Comparison of ENCODE assay signal across 8 cellular contexts in genomic region chr2:42169100-42169868, GRCh38. TPM values are rescaled to one million over a fixed set of nuclear protein-coding genes. Genes with fewer than 3 reads are reported as not detected.
A peak's percentile ranks its signal among the peaks of the same experiment; 100 is the strongest.
DNase-seq lines count a peak whose midpoint lies in the region; ATAC-seq and TF ChIP-seq lines count a peak whose summit lies in the region.

A gene with protein sequence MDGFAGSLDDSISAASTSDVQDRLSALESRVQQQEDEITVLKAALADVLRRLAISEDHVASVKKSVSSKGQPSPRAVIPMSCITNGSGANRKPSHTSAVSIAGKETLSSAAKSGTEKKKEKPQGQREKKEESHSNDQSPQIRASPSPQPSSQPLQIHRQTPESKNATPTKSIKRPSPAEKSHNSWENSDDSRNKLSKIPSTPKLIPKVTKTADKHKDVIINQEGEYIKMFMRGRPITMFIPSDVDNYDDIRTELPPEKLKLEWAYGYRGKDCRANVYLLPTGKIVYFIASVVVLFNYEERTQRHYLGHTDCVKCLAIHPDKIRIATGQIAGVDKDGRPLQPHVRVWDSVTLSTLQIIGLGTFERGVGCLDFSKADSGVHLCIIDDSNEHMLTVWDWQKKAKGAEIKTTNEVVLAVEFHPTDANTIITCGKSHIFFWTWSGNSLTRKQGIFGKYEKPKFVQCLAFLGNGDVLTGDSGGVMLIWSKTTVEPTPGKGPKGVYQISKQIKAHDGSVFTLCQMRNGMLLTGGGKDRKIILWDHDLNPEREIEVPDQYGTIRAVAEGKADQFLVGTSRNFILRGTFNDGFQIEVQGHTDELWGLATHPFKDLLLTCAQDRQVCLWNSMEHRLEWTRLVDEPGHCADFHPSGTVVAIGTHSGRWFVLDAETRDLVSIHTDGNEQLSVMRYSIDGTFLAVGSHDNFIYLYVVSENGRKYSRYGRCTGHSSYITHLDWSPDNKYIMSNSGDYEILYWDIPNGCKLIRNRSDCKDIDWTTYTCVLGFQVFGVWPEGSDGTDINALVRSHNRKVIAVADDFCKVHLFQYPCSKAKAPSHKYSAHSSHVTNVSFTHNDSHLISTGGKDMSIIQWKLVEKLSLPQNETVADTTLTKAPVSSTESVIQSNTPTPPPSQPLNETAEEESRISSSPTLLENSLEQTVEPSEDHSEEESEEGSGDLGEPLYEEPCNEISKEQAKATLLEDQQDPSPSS (plus strand): TSS chr2:42169353. CDS start chr2:42169612, 259 bp downstream.

- peaks cover 10% of the 10 kb centered on the region for H3F3A ChIP-seq in smooth muscle cell (ENCODE audit: low read depth)

- peak within 1 kb of the TSS; percentile 89 for H3K9ac ChIP-seq in mammary epithelial cell (ENCODE audit: insufficient read depth, low read length)
- H3K9ac ChIP-seq in smooth muscle cell (ENCODE audit: low read depth) = peak within 1 kb of the TSS; percentile 88

- no peaks in the 10 kb centered on the region for H3K9me3 ChIP-seq in mammary epithelial cell (replicated peaks; ENCODE audit: insufficient read depth, low read length)
- no peaks in the 10 kb centered on the region for H3K9me3 ChIP-seq in smooth muscle cell (replicated peaks; ENCODE audit: low read depth)

- in situ Hi-C loops in mammary epithelial cell (cut with MboI; ENCODE audit: low sequenced_read_pairs in 2 of 2) = no loop called here

- no TSS peak for BruUV-seq in mammary epithelial cell (replicated peaks; lab: Mats Ljungman, UMichigan)

- peaks cover 22% of the 10 kb centered on the region for H3K4me1 ChIP-seq in ACC112 (ENCODE audit: control insufficient read depth, insufficient read depth, low read length, unreplicated experiment)
- peaks cover 22% of the 10 kb centered on the region for H3K4me1 ChIP-seq in mammary epithelial cell (ENCODE audit: insufficient read depth, low read length)
- peaks cover 28% of the 10 kb centered on the region for H3K4me1 ChIP-seq in smooth muscle cell (ENCODE audit: low read depth)

- H4K20me1 ChIP-seq in mammary epithelial cell (ENCODE audit: insufficient read depth, low read length) = no peaks in the 10 kb centered on the region
- H4K20me1 ChIP-seq in smooth muscle cell (ENCODE audit: low read depth) = peaks cover 39% of the 10 kb centered on the region

- WGBS in mammary epithelial cell (ENCODE audit: low coverage, missing lambda C conversion rate) = 6% methylated on average over 16 of the region's 87 CpGs
- 2% methylated on average over 81 of the region's 87 CpGs for whole genome bisulfite sequencing in smooth muscle cell (ENCODE audit: low lambda C conversion rate)

- H2AFZ ChIP-seq in ACC112 (ENCODE audit: low read length, unreplicated experiment) = peak within 1 kb of the TSS; percentile 78
- H2AFZ ChIP-seq in mammary epithelial cell (ENCODE audit: low read depth, low read length) = peak within 1 kb of the TSS; percentile 98
- peak within 1 kb of the TSS; percentile 77 for H2AFZ ChIP-seq in smooth muscle cell (ENCODE audit: low read depth)

- dilution Hi-C loops in mammary epithelial cell (cut with HindIII; ENCODE audit: low sequenced_read_pairs) = no loop called here

- CTCF ChIA-PET in mammary epithelial cell (lab: Charles Lee; ENCODE audit: low non-redundant PET) = no interaction called here

- H3K36me3 ChIP-seq in ACC112 (ENCODE audit: insufficient read depth, low read length) (no peaks in the 10 kb centered on the region), mammary epithelial cell (ENCODE audit: insufficient read depth, low read length) (no peaks in the 10 kb centered on the region), smooth muscle cell (ENCODE audit: low read depth) (no peaks in the 10 kb centered on the region)

- H3K27ac ChIP-seq in ACC112 (ENCODE audit: low read depth, low read length) = peak within 1 kb of the TSS; percentile 61
- peak within 1 kb of the TSS; percentile 74 for H3K27ac ChIP-seq in mammary epithelial cell (ENCODE audit: insufficient read depth, low read depth, low read length)
- peak within 1 kb of the TSS; percentile 64 for H3K27ac ChIP-seq in smooth muscle cell (ENCODE audit: low read depth)

- H3K27me3 ChIP-seq in ACC112 (ENCODE audit: insufficient read depth, low read length) (no peaks in the 10 kb centered on the region), mammary epithelial cell (ENCODE audit: insufficient read depth, low read length) (no peaks in the 10 kb centered on the region), smooth muscle cell (ENCODE audit: low read depth) (no peaks in the 10 kb centered on the region)

- H3K4me2 ChIP-seq in mammary epithelial cell (ENCODE audit: insufficient read depth, low read depth, low read length) (peak within 1 kb of the TSS; percentile 71), smooth muscle cell (peak within 1 kb of the TSS; percentile 92)

- ATAC-seq in GM18870 (IDR thresholded peaks at IDR 0.05; ENCODE audit: unreplicated experiment) (peak; percentile 69), HG03108 (IDR thresholded peaks at IDR 0.05; ENCODE audit: unreplicated experiment) (peak; percentile 71)

- H3K79me2 ChIP-seq in ACC112 (ENCODE audit: control insufficient read depth, insufficient read depth, low read length, unreplicated experiment) (peaks cover 45% of the 10 kb centered on the region), mammary epithelial cell (ENCODE audit: insufficient read depth, low read length) (peaks cover 46% of the 10 kb centered on the region), smooth muscle cell (ENCODE audit: low read depth) (peaks cover 45% of the 10 kb centered on the region)

- intact Hi-C loops in mammary epithelial cell (cut with micrococcal nuclease) = loop anchor here (1.0 kb wide), 1 partner anchor 73 kb away; no protein-coding TSS in a partner anchor

- H3K4me3 ChIP-seq in ACC112 (ENCODE audit: low read depth, low read length) (peak within 1 kb of the TSS; percentile 94), WI38 (ENCODE audit: low read depth, low read length) (peak within 1 kb of the TSS; percentile 78), mammary epithelial cell (replicated peaks in 1 of 3; ENCODE audit: insufficient read depth in 1 of 3, low read depth in 2 of 3, low read length in 3 of 3) (peak within 1 kb of the TSS; percentile 66 to 88 (median 69)), smooth muscle cell (peak within 1 kb of the TSS; percentile 78)

- DNase-seq in NCI-H2227 (lab: John Stamatoyannopoulos, UW; ENCODE audit: unreplicated experiment) (peak; percentile 98), mammary epithelial cell (peak; percentile 77), iPS-NIHi7 (ENCODE audit: extremely low spot score) (peak; percentile 97), smooth muscle cell (lab: John Stamatoyannopoulos, UW; ENCODE audit: unreplicated experiment) (peak; percentile 77)

- no peak for TF ChIP-seq CTCF in WI38 (IDR thresholded peaks at IDR 0.05; ENCODE audit: low read depth, low read length)
- no peak for TF ChIP-seq CTCF in mammary epithelial cell (conservative IDR thresholded peaks at IDR 0.05 in 1 of 2, IDR thresholded peaks at IDR 0.05 in 1 of 2; ENCODE audit: extremely low read depth in 1 of 2, insufficient read depth in 1 of 2, low read depth in 1 of 2, low read length in 2 of 2)
- TF ChIP-seq CTCF in smooth muscle cell (IDR thresholded peaks at IDR 0.05; ENCODE audit: borderline replicate concordance, insufficient read depth, poor library complexity, severe bottlenecking) = no peak

RNA-seq across cellular contexts. Expression of the gene that starts here (rescaled TPM):
- 10 to 100 TPM; 32.0 to 32.2 TPM for total RNA-seq in mammary epithelial cell
- polyA plus RNA-seq in mammary epithelial cell = 19.9 TPM
- polyA minus RNA-seq in mammary epithelial cell = 35.2 TPM
- 46.2 and 55.9 TPM in 2 replicates for total RNA-seq in smooth muscle cell
- polyA plus RNA-seq in smooth muscle cell = 33.6 and 39.9 TPM in 2 replicates

Comparison
In these comparisons a context has a peak if more than half of its experiments do, and no peak if none do; other contexts are left out.
1. Peak in every context shown above with its lines: DNase-seq, ATAC-seq, H3K4me3 ChIP-seq and H3K27ac ChIP-seq.